Comparison of ENCODE assay signal across 37 cellular contexts in genomic region chr9:132722564-132723065, GRCh38.
"Had no signal": no experiment of that assay in that cellular context is flagged by ENCODE, and none has a peak within 500 bp of the region (broad histone marks: within the 10 kb centered on the region; RNA-seq: fewer than 3 reads in every experiment).

No MANE protein-coding gene starts in this region.

- H3K27ac ChIP-seq: adrenal gland, body of pancreas, brain microvascular endothelial cell, breast epithelium, VCaP had no signal

- H3K36me3 Mint-ChIP-seq: activated CD4-positive, alpha-beta memory T cell treated with anti-CD3 and anti-CD28 coated beads for 36 hours; activated naive CD4-positive, alpha-beta T cell treated with anti-CD3 and anti-CD28 coated beads, Interleukin-2, amount 50 U/mL, for 72 hours; activated naive CD8-positive, alpha-beta T cell treated with anti-CD3 and anti-CD28 coated beads for 36 hours had no signal

- ATAC-seq: activated CD8-positive, alpha-beta T cell treated with anti-CD3 and anti-CD28 coated beads for 36 hours; activated naive CD4-positive, alpha-beta T cell treated with anti-CD3 and anti-CD28 coated beads, Interleukin-2, amount 50 U/mL, for 72 hours; activated T-cell treated with anti-CD3 and anti-CD28 coated beads, Interleukin-2, amount 50 U/mL, for 4 hours; activated T-cell treated with anti-CD3 and anti-CD28 coated beads, Interleukin-2, amount 50 U/mL, for 72 hours; activated T-helper 17 cell treated with anti-CD3 and anti-CD28 coated beads, Interleukin-2, amount 50 U/mL, for 72 hours; body of pancreas had no signal

- H3K9me3 ChIP-seq: adrenal gland, body of pancreas, breast epithelium had no signal

- H3K27ac Mint-ChIP-seq: activated B cell treated with CpG ODN at 0.5 μM for 24 hours; activated CD4-positive, alpha-beta memory T cell treated with anti-CD3 and anti-CD28 coated beads for 36 hours; activated CD4-positive, alpha-beta T cell treated with anti-CD3 and anti-CD28 coated beads, Interleukin-2, amount 10 ng/mL, durations not matched to agents 24 days and 14 days; activated CD8-positive, alpha-beta T cell treated with anti-CD3 and anti-CD28 coated beads for 36 hours; activated naive CD4-positive, alpha-beta T cell treated with anti-CD3 and anti-CD28 coated beads for 36 hours; activated naive CD4-positive, alpha-beta T cell treated with anti-CD3 and anti-CD28 coated beads, Interleukin-2, amount 50 U/mL, for 72 hours; activated naive CD8-positive, alpha-beta T cell treated with anti-CD3 and anti-CD28 coated beads for 36 hours; activated T-cell treated with anti-CD3 and anti-CD28 coated beads, Interleukin-2, amount 50 U/mL, for 72 hours; activated T-helper 1 cell treated with anti-CD3 and anti-CD28 coated beads, Interleukin-12 subunit alpha, Interleukin-12 subunit beta, Interleukin-2, Interleukin-4 antibody, amounts not matched to agents 30 ng/mL and 10 ng/mL and 1 ng/mL, durations not matched to agents 14 hours and 24 hours and 36 hours; activated T-helper 17 cell treated with anti-CD3 and anti-CD28 coated beads, Interleukin-2, amount 50 U/mL, for 72 hours; T-helper 1 cell treated with Interleukin-12 subunit alpha and Interleukin-12 subunit beta and Interleukin-4 antibody, amounts not matched to agents 30 μg/mL and 1 μg/mL, for 36 hours; T-helper 2 cell treated with Interferon-gamma antibody and Interleukin-4, amounts not matched to agents 5 μg/mL and 100 μg/mL, for 36 hours had no signal

- DNase-seq: activated B cell treated with CpG ODN at 0.5 μM for 24 hours; activated CD4-positive, alpha-beta memory T cell treated with anti-CD3 and anti-CD28 coated beads for 36 hours; activated CD4-positive, alpha-beta T cell treated with anti-CD3 and anti-CD28 coated beads for 4 hours; activated CD4-positive, alpha-beta T cell treated with anti-CD3 and anti-CD28 coated beads, Interleukin-2, amount 10 ng/mL, durations not matched to agents 24 days and 14 days; activated CD4-positive, alpha-beta T cell treated with anti-CD3 and anti-CD28 coated beads, Interleukin-2, amount 50 U/mL, for 1 hour; activated CD4-positive, alpha-beta T cell treated with anti-CD3 and anti-CD28 coated beads, Interleukin-2, amount 50 U/mL, for 4 hours; activated CD4-positive, CD25-positive, alpha-beta regulatory T cell treated with anti-CD3 and anti-CD28 coated beads, Interleukin-2, amount 50 U/mL, for 72 hours; activated CD8-positive, alpha-beta memory T cell treated with anti-CD3 and anti-CD28 coated beads, Interleukin-2, amount 50 U/mL, for 4 hours; activated CD8-positive, alpha-beta T cell treated with anti-CD3 and anti-CD28 coated beads for 36 hours; activated effector memory CD4-positive, alpha-beta T cell treated with anti-CD3 and anti-CD28 coated beads, Interleukin-2, amount 50 U/mL, for 16 hours; activated gamma-delta T cell treated with Interleukin-2 at 50 U/mL for 16 hours; activated naive CD4-positive, alpha-beta T cell; activated naive CD4-positive, alpha-beta T cell treated with anti-CD3 and anti-CD28 coated beads for 36 hours; activated naive CD4-positive, alpha-beta T cell treated with anti-CD3 and anti-CD28 coated beads, Interleukin-2, amount 50 U/mL, for 16 hours; activated naive CD8-positive, alpha-beta T cell treated with anti-CD3 and anti-CD28 coated beads for 36 hours; activated T-cell treated with anti-CD3 and anti-CD28 coated beads for 4 hours; activated T-cell treated with anti-CD3 and anti-CD28 coated beads, Interleukin-2, amount 50 U/mL, for 1 hour; activated T-cell treated with anti-CD3 and anti-CD28 coated beads, Interleukin-2, amount 50 U/mL, for 4 hours; activated T-cell treated with anti-CD3 and anti-CD28 coated beads, Interleukin-2, amount 50 U/mL, for 72 hours; adrenal gland; amniotic stem cell; aorta; body of pancreas; brain microvascular endothelial cell; caudate nucleus; cerebellar nuclear complex; T-helper 1 cell; T-helper 2 cell; T-helper 9 cell had no signal

- H3K4me3 Mint-ChIP-seq: activated B cell treated with CpG ODN at 0.5 μM for 24 hours; activated CD4-positive, alpha-beta memory T cell treated with anti-CD3 and anti-CD28 coated beads for 36 hours; activated CD4-positive, alpha-beta T cell treated with anti-CD3 and anti-CD28 coated beads, Interleukin-2, amount 10 ng/mL, durations not matched to agents 24 days and 14 days; activated CD8-positive, alpha-beta T cell treated with anti-CD3 and anti-CD28 coated beads for 36 hours; activated naive CD4-positive, alpha-beta T cell treated with anti-CD3 and anti-CD28 coated beads for 36 hours; activated naive CD8-positive, alpha-beta T cell treated with anti-CD3 and anti-CD28 coated beads for 36 hours; activated T-cell treated with anti-CD3 and anti-CD28 coated beads, Interleukin-2, amount 50 U/mL, for 4 hours; activated T-cell treated with anti-CD3 and anti-CD28 coated beads, Interleukin-2, amount 50 U/mL, for 72 hours; activated T-helper 1 cell treated with anti-CD3 and anti-CD28 coated beads, Interleukin-12 subunit alpha, Interleukin-12 subunit beta, Interleukin-2, Interleukin-4 antibody, amounts not matched to agents 30 ng/mL and 10 ng/mL and 1 ng/mL, durations not matched to agents 14 hours and 24 hours and 36 hours; activated T-helper 17 cell treated with anti-CD3 and anti-CD28 coated beads, Interleukin-2, amount 50 U/mL, for 72 hours; central memory CD8-positive, alpha-beta T cell; T-helper 1 cell treated with Interleukin-12 subunit alpha and Interleukin-12 subunit beta and Interleukin-4 antibody, amounts not matched to agents 30 μg/mL and 1 μg/mL, for 36 hours; T-helper 2 cell treated with Interferon-gamma antibody and Interleukin-4, amounts not matched to agents 5 μg/mL and 100 μg/mL, for 36 hours had no signal

- H3K4me1 Mint-ChIP-seq: activated B cell treated with CpG ODN at 0.5 μM for 24 hours; activated CD4-positive, alpha-beta T cell treated with anti-CD3 and anti-CD28 coated beads, Interleukin-2, amount 10 ng/mL, durations not matched to agents 24 days and 14 days; activated T-helper 17 cell treated with anti-CD3 and anti-CD28 coated beads, Interleukin-2, amount 50 U/mL, for 72 hours; central memory CD8-positive, alpha-beta T cell had no signal

- H3K9me3 Mint-ChIP-seq: activated B cell treated with CpG ODN at 0.5 μM for 24 hours; activated CD4-positive, alpha-beta memory T cell treated with anti-CD3 and anti-CD28 coated beads for 36 hours; activated CD4-positive, alpha-beta T cell treated with anti-CD3 and anti-CD28 coated beads, Interleukin-2, amount 10 ng/mL, durations not matched to agents 24 days and 14 days; activated CD8-positive, alpha-beta T cell treated with anti-CD3 and anti-CD28 coated beads for 36 hours; activated naive CD4-positive, alpha-beta T cell treated with anti-CD3 and anti-CD28 coated beads for 36 hours; activated naive CD4-positive, alpha-beta T cell treated with anti-CD3 and anti-CD28 coated beads, Interleukin-2, amount 50 U/mL, for 72 hours; activated naive CD8-positive, alpha-beta T cell treated with anti-CD3 and anti-CD28 coated beads for 36 hours; activated T-cell treated with anti-CD3 and anti-CD28 coated beads, Interleukin-2, amount 50 U/mL, for 4 hours; activated T-cell treated with anti-CD3 and anti-CD28 coated beads, Interleukin-2, amount 50 U/mL, for 72 hours; activated T-helper 1 cell treated with anti-CD3 and anti-CD28 coated beads, Interleukin-12 subunit alpha, Interleukin-12 subunit beta, Interleukin-2, Interleukin-4 antibody, amounts not matched to agents 30 ng/mL and 10 ng/mL and 1 ng/mL, durations not matched to agents 14 hours and 24 hours and 36 hours; activated T-helper 17 cell treated with anti-CD3 and anti-CD28 coated beads, Interleukin-2, amount 50 U/mL, for 72 hours; central memory CD8-positive, alpha-beta T cell; T-helper 1 cell treated with Interleukin-12 subunit alpha and Interleukin-12 subunit beta and Interleukin-4 antibody, amounts not matched to agents 30 μg/mL and 1 μg/mL, for 36 hours; T-helper 2 cell treated with Interferon-gamma antibody and Interleukin-4, amounts not matched to agents 5 μg/mL and 100 μg/mL, for 36 hours had no signal

- H3K36me3 ChIP-seq: adrenal gland, brain microvascular endothelial cell, breast epithelium had no signal

- H3K27me3 ChIP-seq: adrenal gland, body of pancreas, breast epithelium had no signal

- H3K4me1 ChIP-seq: adrenal gland, body of pancreas, breast epithelium had no signal

- H3K4me3 ChIP-seq: adrenal gland, body of pancreas, breast epithelium had no signal
